Comparison of ENCODE assay signal across 7 cellular contexts in genomic region chr13:92553470-92554114, GRCh38.
"Had no signal": no experiment of that assay in that cellular context is flagged by ENCODE, and none has a peak within 500 bp of the region (broad histone marks: within the 10 kb centered on the region; RNA-seq: fewer than 3 reads in every experiment).

No MANE protein-coding gene starts in this region.

- H3K27ac ChIP-seq: HL-60, KMS-11 had no signal

- DNase-seq: IMR-90, KBM-7, KG1 had no signal

- H3K27me3 Mint-ChIP-seq: IgD-negative memory B cell had no signal

- FAIRE-seq: HTR-8/SVneo had no signal

- H3K4me2 ChIP-seq: KMS-11 had no signal

- H3K9ac ChIP-seq: KMS-11 had no signal

- H3K4me3 Mint-ChIP-seq: IgD-negative memory B cell had no signal

- H3K27ac Mint-ChIP-seq: IgD-negative memory B cell had no signal

- H3K4me1 Mint-ChIP-seq: IgD-negative memory B cell had no signal
